29 cellular contexts compared by ENCODE assay signal in the genomic region with DNA sequence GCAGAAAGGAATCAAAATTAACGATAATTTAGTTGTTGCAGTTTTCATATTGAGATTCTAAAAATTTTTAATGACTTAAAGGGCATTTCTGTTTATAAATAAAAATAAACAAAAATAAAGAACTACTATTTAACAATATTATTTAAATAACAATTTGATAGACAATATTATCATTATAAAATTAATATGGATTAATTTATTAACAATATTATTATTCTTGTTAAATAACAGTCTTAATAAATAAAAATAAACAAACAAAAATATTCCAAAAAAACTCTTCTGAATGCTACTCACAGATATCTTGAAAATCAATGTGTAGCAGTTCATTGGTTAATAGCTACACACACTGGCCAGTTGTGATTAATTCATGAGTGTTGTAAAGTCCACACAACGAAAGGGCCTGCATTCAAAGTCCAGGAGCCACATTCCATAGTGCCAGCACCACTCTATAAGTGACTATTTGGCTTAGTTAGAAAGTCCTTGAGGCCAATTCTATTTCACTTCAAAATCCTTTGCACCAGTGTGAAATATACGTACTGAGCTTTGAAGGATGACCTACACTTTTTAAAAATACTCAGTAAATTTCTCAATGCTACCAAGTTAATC.
A peak's percentile ranks its signal among the peaks of the same experiment; 100 is the strongest.
DNase-seq lines count a peak whose midpoint lies in the region; ATAC-seq and TF ChIP-seq lines count a peak whose summit lies in the region.
"Had no signal": no experiment of that assay in that cellular context is flagged by ENCODE, and none has a peak within 500 bp of the region (broad histone marks: within the 10 kb centered on the region; RNA-seq: fewer than 3 reads in every experiment).

No MANE protein-coding gene starts in this region.

- H3K27me3 ChIP-seq in breast epithelium (no peaks in the 10 kb centered on the region), mammary epithelial cell (ENCODE audit: insufficient read depth, low read length) (peaks cover 5% of the 10 kb centered on the region), spleen (replicated peaks in 1 of 7) (no peaks in the 10 kb centered on the region)
- H3K27me3 ChIP-seq: brain microvascular endothelial cell, transverse colon had no signal

- no TSS peak for BruUV-seq in mammary epithelial cell (replicated peaks; lab: Mats Ljungman, UMichigan)

- no peak for ATAC-seq in sciatic nerve
- ATAC-seq: activated CD4-positive, alpha-beta T cell treated with anti-CD3 and anti-CD28 coated beads for 36 hours; mucosa of descending colon; natural killer cell treated with Interleukin-12 subunit alpha and Interleukin-12 subunit beta and Interleukin-15 and Interleukin-18, amount 100 ng/mL, for 72 hours had no signal

- H3K4me1 Mint-ChIP-seq in chondrocyte (ENCODE audit: low read depth) = peaks cover 53% of the 10 kb centered on the region
- H3K4me1 Mint-ChIP-seq: activated CD4-positive, alpha-beta T cell treated with anti-CD3 and anti-CD28 coated beads for 36 hours had no signal

- intact Hi-C loops in breast epithelium (cut with DNase I; ENCODE audit: low total_unique reads) (no loop called here), mammary epithelial cell (cut with micrococcal nuclease) (loop anchor here (10.0 kb wide), 1 partner anchor 360 kb away; no protein-coding TSS in a partner anchor), spleen (cut with DNase I; ENCODE audit: low total_unique reads) (no loop called here), sciatic nerve (cut with DNase I) (no loop called here)

- H3K27me3 Mint-ChIP-seq in chondrocyte (ENCODE audit: low read depth) = no peaks in the 10 kb centered on the region
- H3K27me3 Mint-ChIP-seq: activated CD4-positive, alpha-beta T cell treated with anti-CD3 and anti-CD28 coated beads for 36 hours had no signal

- 80% methylated on average over 3 of the region's 3 CpGs for WGBS in mammary epithelial cell (ENCODE audit: low coverage, missing lambda C conversion rate)
- WGBS in spleen, 5 donors = 73 to 84% (median 82%) methylated on average over 3 of the region's 3 CpGs

- H3K9me3 Mint-ChIP-seq in chondrocyte (ENCODE audit: low read depth) = no peaks in the 10 kb centered on the region
- H3K9me3 Mint-ChIP-seq: activated T-helper 2 cell treated with anti-CD3 and anti-CD28 coated beads, Interferon-gamma antibody, Interleukin-2, Interleukin-4, amounts not matched to agents 10 μg/mL and 5 μg/mL and 100 μg/mL, durations not matched to agents 14 hours and 24 hours and 36 hours; natural killer cell treated with Interleukin-12 subunit alpha and Interleukin-12 subunit beta and Interleukin-15 and Interleukin-18, amount 100 ng/mL, for 72 hours had no signal

- no peaks in the 10 kb centered on the region for H3K36me3 ChIP-seq in breast epithelium
- no peaks in the 10 kb centered on the region for H3K36me3 ChIP-seq in mammary epithelial cell (ENCODE audit: insufficient read depth, low read length)
- H3K36me3 ChIP-seq in spleen = no peaks in the 10 kb centered on the region
- H3K36me3 ChIP-seq: brain microvascular endothelial cell, lower lobe of right lung, transverse colon had no signal

- H3K9me3 ChIP-seq in breast epithelium (no peaks in the 10 kb centered on the region), mammary epithelial cell (replicated peaks; ENCODE audit: insufficient read depth, low read length) (no peaks in the 10 kb centered on the region), spleen (no peaks in the 10 kb centered on the region)
- H3K9me3 ChIP-seq: lower lobe of right lung, mucosa of descending colon, transverse colon had no signal

- H3K4me3 Mint-ChIP-seq in chondrocyte (ENCODE audit: unreplicated experiment) = no peak overlapping the region
- H3K4me3 Mint-ChIP-seq: activated CD4-positive, alpha-beta T cell treated with anti-CD3 and anti-CD28 coated beads for 36 hours; natural killer cell treated with Interleukin-12 subunit alpha and Interleukin-12 subunit beta and Interleukin-15 and Interleukin-18, amount 100 ng/mL, for 72 hours had no signal

- H3K9ac ChIP-seq in mammary epithelial cell (ENCODE audit: insufficient read depth, low read length) = no peak overlapping the region

- H3K79me2 ChIP-seq in mammary epithelial cell (ENCODE audit: insufficient read depth, low read length) = no peaks in the 10 kb centered on the region

- peak overlapping the region; percentile 95 for H3K27ac Mint-ChIP-seq in chondrocyte (ENCODE audit: unreplicated experiment)
- H3K27ac Mint-ChIP-seq: activated CD4-positive, alpha-beta T cell treated with anti-CD3 and anti-CD28 coated beads for 36 hours; activated T-helper 2 cell treated with anti-CD3 and anti-CD28 coated beads, Interferon-gamma antibody, Interleukin-2, Interleukin-4, amounts not matched to agents 10 μg/mL and 5 μg/mL and 100 μg/mL, durations not matched to agents 14 hours and 24 hours and 36 hours; natural killer cell treated with Interleukin-12 subunit alpha and Interleukin-12 subunit beta and Interleukin-15 and Interleukin-18, amount 100 ng/mL, for 72 hours had no signal

- H3K4me3 ChIP-seq in breast epithelium (no peak overlapping the region), mammary epithelial cell (replicated peaks in 1 of 3; ENCODE audit: insufficient read depth in 1 of 3, low read depth in 2 of 3, low read length in 3 of 3) (no peak overlapping the region), spleen (no peak overlapping the region)
- H3K4me3 ChIP-seq: lower lobe of right lung, mucosa of descending colon, PC-9, transverse colon had no signal

- H3K27ac ChIP-seq in breast epithelium = peak overlapping the region; percentile 9 to 62
- H3K27ac ChIP-seq in mammary epithelial cell (ENCODE audit: insufficient read depth, low read depth, low read length) = no peak overlapping the region
- peak overlapping the region in 7 of 8 donors; percentile 36 to 82 (median 62) for H3K27ac ChIP-seq in spleen
- H3K27ac ChIP-seq: 22Rv1, C4-2B, PC-9 had no signal

- no peak overlapping the region for H2AFZ ChIP-seq in mammary epithelial cell (ENCODE audit: low read depth, low read length)
- H2AFZ ChIP-seq: PC-9 had no signal

- H4K20me1 ChIP-seq in mammary epithelial cell (ENCODE audit: insufficient read depth, low read length) = no peaks in the 10 kb centered on the region

- TF ChIP-seq POLR2A in breast epithelium (IDR thresholded peaks at IDR 0.05) (no peak), spleen (IDR thresholded peaks at IDR 0.05) (no peak)

- H3K36me3 Mint-ChIP-seq in chondrocyte (ENCODE audit: low read depth) = no peaks in the 10 kb centered on the region
- H3K36me3 Mint-ChIP-seq: natural killer cell treated with Interleukin-12 subunit alpha and Interleukin-12 subunit beta and Interleukin-15 and Interleukin-18, amount 100 ng/mL, for 72 hours had no signal

- dilution Hi-C loops in mammary epithelial cell (cut with HindIII; ENCODE audit: low sequenced_read_pairs) = no loop called here

- in situ Hi-C loops in mammary epithelial cell (cut with MboI; ENCODE audit: low sequenced_read_pairs in 2 of 2) = no loop called here

- no peak overlapping the region for H3K4me2 ChIP-seq in mammary epithelial cell (ENCODE audit: insufficient read depth, low read depth, low read length)
- H3K4me2 ChIP-seq: PC-9 had no signal

- CTCF ChIA-PET in mammary epithelial cell (lab: Charles Lee; ENCODE audit: low non-redundant PET) = no interaction called here

- H3K4me1 ChIP-seq in breast epithelium (peaks cover 4 to 20% of the 10 kb centered on the region in 2 donors), mammary epithelial cell (ENCODE audit: insufficient read depth, low read length) (no peaks in the 10 kb centered on the region), spleen (peaks cover 0 to 46% (median 23%) of the 10 kb centered on the region in 6 donors)

- DNase-seq in breast epithelium (ENCODE audit: low spot score in 2 of 2) = no peak
- no peak for DNase-seq in mammary epithelial cell
- no peak for DNase-seq in chondrocyte (ENCODE audit: low spot score)
- peak; percentile 62 for DNase-seq in left kidney (ENCODE audit: low read depth, low spot score)
- no peak for DNase-seq in spleen
- no peak for DNase-seq in RKO (ENCODE audit: low spot score)
- no peak for DNase-seq in sciatic nerve (ENCODE audit: low spot score)
- DNase-seq in COLO829 (ENCODE audit: low spot score) = no peak
- DNase-seq: activated CD4-positive, alpha-beta T cell treated with anti-CD3 and anti-CD28 coated beads for 36 hours; activated naive CD4-positive, alpha-beta T cell treated with anti-CD3 and anti-CD28 coated beads, Interleukin-2, amount 50 U/mL, for 16 hours; activated T-cell treated with anti-CD3 and anti-CD28 coated beads for 4 hours; brain microvascular endothelial cell; DMS79; GDM1; glutamatergic neuron; HCEC 1CT; islet precursor cell; lower lobe of right lung; mucosa of descending colon; NCI-H2029 treated with DMSO at 0.1 percent for 48 hours; NCI-H526; PC-9; SHP77; stimulated activated CD4-positive, alpha-beta T cell treated with anti-CD3 and anti-CD28 coated beads, Interleukin-4, amount 100 ng/mL, for 4 hours; transverse colon had no signal

- TF ChIP-seq CTCF in breast epithelium (IDR thresholded peaks at IDR 0.05) = no peak
- TF ChIP-seq CTCF in mammary epithelial cell (conservative IDR thresholded peaks at IDR 0.05 in 1 of 2, IDR thresholded peaks at IDR 0.05 in 1 of 2; ENCODE audit: extremely low read depth in 1 of 2, insufficient read depth in 1 of 2, low read depth in 1 of 2, low read length in 2 of 2) = no peak
- TF ChIP-seq CTCF in chondrocyte (IDR thresholded peaks at IDR 0.05) = no peak
- TF ChIP-seq CTCF in spleen (IDR thresholded peaks at IDR 0.05 in 8 of 11, conservative IDR thresholded peaks at IDR 0.05 in 3 of 11) = no peak
